Comparison of ENCODE assay signal across 1 cellular context in genomic region chr13:75798353-75799245, GRCh38.
TF ChIP-seq lines count a peak whose summit lies in the region.

No MANE protein-coding gene starts in this region.

TF ChIP-seq in GM23338, 12 proteins besides CTCF, POLR2A, EP300 and RAD21 (continued from another document):
- no peak for TF ChIP-seq ETS1 (IDR thresholded peaks at IDR 0.05)
TF ChIP-seq in GM23338: peak in this region for 0.
